ENCODE assay signal across 9 cellular contexts in the genomic region with DNA sequence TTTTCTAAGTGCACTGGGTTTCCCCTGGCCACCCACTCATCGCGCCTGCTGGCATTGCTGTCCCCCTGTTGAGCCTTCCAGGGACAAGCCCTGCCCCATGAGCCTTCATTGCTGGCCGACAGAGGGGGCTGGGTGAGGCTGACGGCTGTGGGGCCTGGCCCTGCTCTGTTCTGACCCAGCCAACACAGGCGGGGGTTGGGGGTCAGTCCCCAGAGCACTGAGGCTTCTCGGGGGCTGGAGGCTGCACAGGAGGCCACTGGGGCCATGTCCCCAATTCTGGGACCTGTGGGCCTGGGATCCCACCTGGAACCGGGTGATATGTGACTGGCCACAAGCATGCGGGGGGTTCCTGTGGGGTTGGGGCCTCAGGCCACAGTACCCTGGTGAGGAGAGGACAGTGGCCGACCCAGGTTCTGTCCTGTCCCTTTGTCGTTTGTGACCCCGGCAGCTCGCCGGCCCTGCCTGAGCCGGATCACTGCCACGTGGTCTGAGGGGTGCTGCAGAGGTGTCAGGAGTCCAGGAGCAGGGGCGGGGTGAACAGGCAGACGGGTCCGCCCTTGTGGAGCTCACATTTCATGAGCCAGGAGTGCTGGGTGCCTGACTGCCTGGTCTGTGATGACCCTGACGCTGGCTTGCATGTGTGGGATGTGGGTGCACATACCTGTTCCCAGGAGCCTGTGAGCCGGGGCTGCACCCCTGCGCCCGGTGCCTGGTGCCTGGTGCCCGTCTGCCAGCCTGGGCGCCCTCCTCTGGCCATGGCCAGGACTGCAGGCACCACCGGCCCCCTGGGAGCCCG. TPM values are rescaled to one million over a fixed set of nuclear protein-coding genes. Genes with fewer than 3 reads are reported as not detected.
A peak's percentile ranks its signal among the peaks of the same experiment; 100 is the strongest.
DNase-seq lines count a peak whose midpoint lies in the region; ATAC-seq, FAIRE-seq and TF ChIP-seq lines count a peak whose summit lies in the region.
"Had no signal": no experiment of that assay in that cellular context is flagged by ENCODE, and none has a peak within 500 bp of the region (broad histone marks: within the 10 kb centered on the region; RNA-seq: fewer than 3 reads in every experiment).

No MANE protein-coding gene starts in this region.

- 0 out of 2 replicates have a peak overlapping the region, but pooled peaks have one; percentile 48 for H2BK20ac ChIP-seq in H1 (ENCODE audit: low read length)

- peaks cover 8% of the 10 kb centered on the region for H3K36me3 Mint-ChIP-seq in activated CD4-positive, alpha-beta memory T cell treated with anti-CD3 and anti-CD28 coated beads for 36 hours
- no peaks in the 10 kb centered on the region for H3K36me3 Mint-ChIP-seq in nephron progenitor cell (ENCODE audit: low read depth)
- no peaks in the 10 kb centered on the region for H3K36me3 Mint-ChIP-seq in type B pancreatic cell

- peak overlapping the region; percentile 60; the same call in 1 of the 2 replicates for H2BK5ac ChIP-seq in H1 (ENCODE audit: low read depth, low read length)

- no peak for TF ChIP-seq EP300 in H1 (IDR thresholded peaks at IDR 0.05; ENCODE audit: borderline replicate concordance in 1 of 2, low read depth in 2 of 2, low read length in 2 of 2)

- no peak overlapping the region for H3K18ac ChIP-seq in H1 (ENCODE audit: extremely low read depth, low read length)

- H3K9me3 Mint-ChIP-seq in activated CD4-positive, alpha-beta memory T cell treated with anti-CD3 and anti-CD28 coated beads for 36 hours: no peaks in the 10 kb centered on the region
- H3K9me3 Mint-ChIP-seq in nephron progenitor cell: no peaks in the 10 kb centered on the region
- H3K9me3 Mint-ChIP-seq in type B pancreatic cell: no peaks in the 10 kb centered on the region

- peaks cover 5% of the 10 kb centered on the region for H3K27me3 Mint-ChIP-seq in activated CD4-positive, alpha-beta memory T cell treated with anti-CD3 and anti-CD28 coated beads for 36 hours
- peaks cover 13% of the 10 kb centered on the region for H3K27me3 Mint-ChIP-seq in nephron progenitor cell (ENCODE audit: low read depth, poor library complexity)
- peaks cover 8% of the 10 kb centered on the region for H3K27me3 Mint-ChIP-seq in type B pancreatic cell

- no peak overlapping the region for H4K5ac ChIP-seq in H1 (ENCODE audit: insufficient read length, low read depth, low read length)

- CTCF ChIA-PET in activated CD4-positive, alpha-beta memory T cell treated with anti-CD3 and anti-CD28 coated beads for 36 hours (lab: Charles Lee): interaction anchor here (1.3 kb wide), 1 partner anchor 67 kb away, joined by 12 read pairs; no protein-coding TSS in a partner anchor
- CTCF ChIA-PET in H1 (lab: Charles Lee; ENCODE audit: partially characterized antibody): interaction anchor here (0.7 to 9.9 kb wide), 36 partner anchors 9 to 255 kb away, joined by 3 to 81 read pairs (median 5); partner anchors contain the start of genes ARFGAP1 and BIRC7

- H3K9ac ChIP-seq in H1 (replicated peaks in 1 of 4; ENCODE audit: extremely low read depth in 1 of 4, low read depth in 3 of 4, low read length in 3 of 4): no peak overlapping the region

- H2AK5ac ChIP-seq in H1 (ENCODE audit: low read depth, low read length): no peak overlapping the region

- no peak overlapping the region for H2BK12ac ChIP-seq in H1 (ENCODE audit: low read depth, low read length)

- DNase-seq in NCI-H1105 (lab: John Stamatoyannopoulos, UW) (peak; percentile 24), H1 (ENCODE audit: low read depth in 1 of 2, low spot score in 2 of 2) (peak; percentile 33 to 98), nephron progenitor cell (peak; percentile 84), type B pancreatic cell (ENCODE audit: extremely low spot score, unreplicated experiment) (no peak), foreskin melanocyte (no peak)
- DNase-seq in activated CD4-positive, alpha-beta memory T cell treated with anti-CD3 and anti-CD28 coated beads for 36 hours: peak; percentile 70

- no peaks in the 10 kb centered on the region for H3K9me3 ChIP-seq in H1 (ENCODE audit: insufficient read depth in 2 of 2, low read depth in 1 of 2, low read length in 1 of 2)

- no peak overlapping the region for H3K27ac Mint-ChIP-seq in activated CD4-positive, alpha-beta memory T cell treated with anti-CD3 and anti-CD28 coated beads for 36 hours
- no peak overlapping the region for H3K27ac Mint-ChIP-seq in nephron progenitor cell
- H3K27ac Mint-ChIP-seq in type B pancreatic cell: no peak overlapping the region

- H2AFZ ChIP-seq in H1 (ENCODE audit: low read length): no peak overlapping the region

- TF ChIP-seq POLR2A in H1 (IDR thresholded peaks at IDR 0.05; ENCODE audit: control extremely low read depth in 1 of 2, low read depth in 2 of 2, low read length in 2 of 2): no peak

- H3K27ac ChIP-seq in H1 (ENCODE audit: low read depth, low read length): no peak overlapping the region

- 0 out of 4 replicates have a peak overlapping the region, but pooled peaks of 1 of the 2 experiments have one; percentile 18 for H3K4me2 ChIP-seq in H1 (ENCODE audit: insufficient read depth in 1 of 2, low read depth in 2 of 2, low read length in 2 of 2)

- H3K79me2 ChIP-seq in H1 (ENCODE audit: control insufficient read depth in 1 of 2, insufficient read depth in 2 of 2, low read length in 2 of 2): no peaks in the 10 kb centered on the region

- no peak for ATAC-seq in HG03159 (IDR thresholded peaks at IDR 0.05; ENCODE audit: unreplicated experiment)

- peaks cover 0 to 9% (median 0%) of the 10 kb centered on the region in 4 experiments; a peak in 2 of 7 replicates for H3K27me3 ChIP-seq in H1 (replicated peaks in 1 of 4; ENCODE audit: control insufficient read depth in 3 of 4, extremely low read depth in 1 of 4, insufficient read depth in 3 of 4, low read length in 3 of 4)

- H3K4me3 ChIP-seq in H1 (ENCODE audit: extremely low read depth in 1 of 4, insufficient read depth in 2 of 4, low read depth in 3 of 4, low read length in 4 of 4): no peak overlapping the region

- H2BK120ac ChIP-seq in H1 (replicated peaks; ENCODE audit: low read depth, low read length): no peak overlapping the region

- H3K36me3 ChIP-seq in H1 (ENCODE audit: control insufficient read depth in 2 of 4, insufficient read depth in 4 of 4, low read length in 3 of 4): peaks cover 0 to 20% (median 5%) of the 10 kb centered on the region in 4 experiments; a peak in 4 of 8 replicates

- H4K8ac ChIP-seq in H1 (ENCODE audit: extremely low read depth, insufficient read depth, low read length): peak overlapping the region; percentile 23; the same call in 1 of the 2 replicates

- H3K23me2 ChIP-seq in H1 (ENCODE audit: low read depth, low read length): peaks cover 3% of the 10 kb centered on the region; the same call in 1 of the 2 replicates

- intact Hi-C loops in activated CD4-positive, alpha-beta memory T cell treated with anti-CD3 and anti-CD28 coated beads for 36 hours (cut with micrococcal nuclease): loop anchor here (5.0 kb wide), 1 partner anchor 69 kb away; no protein-coding TSS in a partner anchor

- H3K79me1 ChIP-seq in H1 (ENCODE audit: low read depth, low read length): no peaks in the 10 kb centered on the region; the same call in 1 of the 2 replicates

- H3K4me3 Mint-ChIP-seq in activated CD4-positive, alpha-beta memory T cell treated with anti-CD3 and anti-CD28 coated beads for 36 hours: no peak overlapping the region
- H3K4me3 Mint-ChIP-seq in nephron progenitor cell (no peak overlapping the region), type B pancreatic cell (no peak overlapping the region)

- H2BK15ac ChIP-seq in H1 (ENCODE audit: low read length): no peak overlapping the region

- peaks cover 0 to 24% (median 17%) of the 10 kb centered on the region in 4 experiments; a peak in 6 of 7 replicates for H3K4me1 ChIP-seq in H1 (replicated peaks in 1 of 4; ENCODE audit: control insufficient read depth in 3 of 4, insufficient read depth in 4 of 4, low read length in 3 of 4)

- H3K14ac ChIP-seq in H1 (ENCODE audit: insufficient read length): no peak overlapping the region

- H3K4me1 Mint-ChIP-seq in activated CD4-positive, alpha-beta memory T cell treated with anti-CD3 and anti-CD28 coated beads for 36 hours (ENCODE audit: low read depth): peaks cover 9% of the 10 kb centered on the region
- peaks cover 5% of the 10 kb centered on the region for H3K4me1 Mint-ChIP-seq in nephron progenitor cell
- no peaks in the 10 kb centered on the region for H3K4me1 Mint-ChIP-seq in type B pancreatic cell (ENCODE audit: unreplicated experiment)

- 57% methylated on average over 26 of the region's 26 CpGs; no CpG with 5 or more reads in 1 of the 2 experiments for WGBS in H1 (ENCODE audit: extremely low coverage in 1 of 2, insufficient coverage in 1 of 2, insufficient read length in 1 of 2, insufficient replicate concordance in 2 of 2, low coverage in 1 of 2, low lambda C conversion rate in 2 of 2, missing lambda C conversion rate in 1 of 2), 2 experiments

- no peak for FAIRE-seq in H1 (lab: Jason Lieb, UNC)

- peak; percentile 61 to 72 for TF ChIP-seq RAD21 in H1 (IDR thresholded peaks at IDR 0.05 in 1 of 2, conservative IDR thresholded peaks at IDR 0.05 in 1 of 2; ENCODE audit: low read depth in 2 of 2, low read length in 2 of 2)

- H4K20me1 ChIP-seq in H1 (replicated peaks in 1 of 2; ENCODE audit: control insufficient read depth in 1 of 2, insufficient read depth in 2 of 2, low read length in 2 of 2): peaks cover 0 to 9% of the 10 kb centered on the region in 2 experiments

- no peak overlapping the region for H3K4ac ChIP-seq in H1 (replicated peaks; ENCODE audit: insufficient read length, low read depth, low read length)

- POLR2A ChIA-PET in activated CD4-positive, alpha-beta memory T cell treated with anti-CD3 and anti-CD28 coated beads for 36 hours (lab: Charles Lee): no interaction called here
- POLR2A ChIA-PET in H1 (lab: Charles Lee; ENCODE audit: partially characterized antibody): interaction anchor here (0.9 to 3.7 kb wide), 9 partner anchors 9 to 363 kb away, joined by 3 to 26 read pairs (median 4); partner anchors contain the start of gene ARFGAP1

- H3K23ac ChIP-seq in H1 (ENCODE audit: insufficient read length): no peak overlapping the region

- H4K91ac ChIP-seq in H1 (replicated peaks; ENCODE audit: insufficient read length, low read length): no peak overlapping the region

- no peak overlapping the region for H3K56ac ChIP-seq in H1 (replicated peaks; ENCODE audit: insufficient read length, low read depth, low read length)

- TF ChIP-seq CTCF in GM12872 (IDR thresholded peaks at IDR 0.05; ENCODE audit: insufficient read depth, low read depth, low read length) (peak; percentile 79), H1 (IDR thresholded peaks at IDR 0.05; ENCODE audit: control extremely low read depth in 1 of 3, insufficient read depth in 1 of 3, low read depth in 1 of 3, low read length in 3 of 3) (peak; percentile 86 to 90 (median 86)), nephron progenitor cell (IDR thresholded peaks at IDR 0.05) (peak; percentile 68), type B pancreatic cell (conservative IDR thresholded peaks at IDR 0.05) (peak; percentile 82)

RNA-seq across cellular contexts. Expression of gene COL20A1, which starts 2.1 kb away (rescaled TPM):
- total RNA-seq in activated CD4-positive, alpha-beta memory T cell treated with anti-CD3 and anti-CD28 coated beads for 36 hours: not detected
- 0.17 and 0.19 TPM in 2 replicates for total RNA-seq in H1 (2021; fragmentation: NEBNext Ultra II Directional; extraction: Animal tissue kit (Norgen Biotek cat#: 25700))
- polyA plus RNA-seq in H1 (2011; rRNA removed): 0.21 and 0.61 TPM in 2 replicates
- polyA plus RNA-seq in H1 (2011; cell fraction: cytosol; rRNA removed): 0.41 TPM
- polyA plus RNA-seq in H1 (2011; cell fraction: nucleus; rRNA removed): 5.9 TPM
- 0.08 to 1.0 TPM (median 0.66 TPM) in 4 replicates for polyA plus RNA-seq in H1 (2012, experiment 1 of 2)
- polyA plus RNA-seq in H1 (2012, experiment 2 of 2): 0.07 TPM
- 0.06 TPM for polyA plus RNA-seq in H1 (2013, experiment 1 of 2)
- 0.06 TPM for polyA plus RNA-seq in H1 (2013, experiment 2 of 2)
- polyA minus RNA-seq in H1 (2011; rRNA and poly(A)+ RNA removed): 0.07 and 0.09 TPM in 2 replicates
- 0.37 TPM for polyA minus RNA-seq in H1 (2011; cell fraction: cytosol; rRNA and poly(A)+ RNA removed)
- 1.9 TPM for polyA minus RNA-seq in H1 (2011; cell fraction: nucleus; rRNA and poly(A)+ RNA removed)
- total RNA-seq in type B pancreatic cell (ENCODE audit: low replicate concordance): 0.36 and 0.43 TPM in 2 replicates
- polyA plus RNA-seq: adipose tissue had no signal

RNA-seq across cellular contexts. Expression of gene ARFGAP1, which starts 18.3 kb away (rescaled TPM):
- 10 to 100 TPM; 68.4 to 72.4 TPM for total RNA-seq in activated CD4-positive, alpha-beta memory T cell treated with anti-CD3 and anti-CD28 coated beads for 36 hours
- total RNA-seq in H1 (2021; fragmentation: NEBNext Ultra II Directional; extraction: Animal tissue kit (Norgen Biotek cat#: 25700)): 93.0 and 100 TPM in 2 replicates
- 93.7 and 136 TPM in 2 replicates for polyA plus RNA-seq in H1 (2011; rRNA removed)
- polyA plus RNA-seq in H1 (2011; cell fraction: cytosol; rRNA removed): 110 TPM
- polyA plus RNA-seq in H1 (2011; cell fraction: nucleus; rRNA removed): 723 TPM
- polyA plus RNA-seq in H1 (2012, experiment 1 of 2): 84.2 to 119 TPM (median 111 TPM) in 4 replicates
- polyA plus RNA-seq in H1 (2012, experiment 2 of 2): 65.8 TPM
- 59.7 TPM for polyA plus RNA-seq in H1 (2013, experiment 1 of 2)
- polyA plus RNA-seq in H1 (2013, experiment 2 of 2): 49.0 TPM
- polyA minus RNA-seq in H1 (2011; rRNA and poly(A)+ RNA removed): 37.5 and 49.1 TPM in 2 replicates
- polyA minus RNA-seq in H1 (2011; cell fraction: cytosol; rRNA and poly(A)+ RNA removed): 44.3 TPM
- 123 TPM for polyA minus RNA-seq in H1 (2011; cell fraction: nucleus; rRNA and poly(A)+ RNA removed)
- 132 and 141 TPM in 2 replicates for total RNA-seq in type B pancreatic cell (ENCODE audit: low replicate concordance)

RNA-seq across cellular contexts. Expression of gene NKAIN4, which starts 36.6 kb away (rescaled TPM):
- not detected for total RNA-seq in activated CD4-positive, alpha-beta memory T cell treated with anti-CD3 and anti-CD28 coated beads for 36 hours
- total RNA-seq in H1 (2021; fragmentation: NEBNext Ultra II Directional; extraction: Animal tissue kit (Norgen Biotek cat#: 25700)): 6.6 and 6.9 TPM in 2 replicates
- polyA plus RNA-seq in H1 (2011; rRNA removed): 17.0 and 21.9 TPM in 2 replicates
- polyA plus RNA-seq in H1 (2011; cell fraction: cytosol; rRNA removed): 13.2 TPM
- polyA plus RNA-seq in H1 (2011; cell fraction: nucleus; rRNA removed): 27.5 TPM
- polyA plus RNA-seq in H1 (2012, experiment 1 of 2): 4.5 to 10.2 TPM (median 8.1 TPM) in 4 replicates
- polyA plus RNA-seq in H1 (2012, experiment 2 of 2): 6.7 TPM
- polyA plus RNA-seq in H1 (2013, experiment 1 of 2): 8.1 TPM
- polyA plus RNA-seq in H1 (2013, experiment 2 of 2): 5.9 TPM
- polyA minus RNA-seq in H1 (2011; rRNA and poly(A)+ RNA removed): 5.3 and 5.5 TPM in 2 replicates
- polyA minus RNA-seq in H1 (2011; cell fraction: cytosol; rRNA and poly(A)+ RNA removed): 4.3 TPM
- 7.0 TPM for polyA minus RNA-seq in H1 (2011; cell fraction: nucleus; rRNA and poly(A)+ RNA removed)
- 6.5 and 10.2 TPM in 2 replicates for total RNA-seq in type B pancreatic cell (ENCODE audit: low replicate concordance)

RNA-seq across cellular contexts. Expression of gene BIRC7, which starts 55.2 kb away (rescaled TPM):
- not detected for total RNA-seq in activated CD4-positive, alpha-beta memory T cell treated with anti-CD3 and anti-CD28 coated beads for 36 hours
- 0.41 TPM in 1 of 2 replicates, not detected in the other for total RNA-seq in H1 (2021; fragmentation: NEBNext Ultra II Directional; extraction: Animal tissue kit (Norgen Biotek cat#: 25700))
- 0.11 and 0.16 TPM in 2 replicates for polyA plus RNA-seq in H1 (2011; rRNA removed)
- polyA plus RNA-seq in H1 (2011; cell fraction: cytosol; rRNA removed): 0.16 TPM
- polyA plus RNA-seq in H1 (2011; cell fraction: nucleus; rRNA removed): 0.77 TPM
- 0.19 TPM in 1 of 4 replicates, not detected in the others for polyA plus RNA-seq in H1 (2012, experiment 1 of 2)
- not detected for polyA plus RNA-seq in H1 (2012, experiment 2 of 2)
- 0.06 TPM for polyA plus RNA-seq in H1 (2013, experiment 1 of 2)
- polyA plus RNA-seq in H1 (2013, experiment 2 of 2): 0.06 TPM
- not detected in 2 replicates for polyA minus RNA-seq in H1 (2011; rRNA and poly(A)+ RNA removed)
- polyA minus RNA-seq in H1 (2011; cell fraction: cytosol; rRNA and poly(A)+ RNA removed): not detected
- not detected for polyA minus RNA-seq in H1 (2011; cell fraction: nucleus; rRNA and poly(A)+ RNA removed)
- 1.2 TPM in 1 of 2 replicates, not detected in the other for total RNA-seq in type B pancreatic cell (ENCODE audit: low replicate concordance)
- polyA plus RNA-seq: adipose tissue had no signal

Comparison
In these comparisons a context has a peak if more than half of its experiments do, and no peak if none do; other contexts are left out.
1. DNase-seq: peak in NCI-H1105 (single experiment), activated CD4-positive, alpha-beta memory T cell treated with anti-CD3 and anti-CD28 coated beads for 36 hours (single experiment), H1 (2 of 2) and nephron progenitor cell (single experiment); none in type B pancreatic cell (single experiment) and foreskin melanocyte (single experiment).
2. Peak in every context shown above with its lines, with median percentiles within 50 percentile points of each other: CTCF ChIP-seq.